ENCODE assay signal across 1 cellular context in the genomic region with DNA sequence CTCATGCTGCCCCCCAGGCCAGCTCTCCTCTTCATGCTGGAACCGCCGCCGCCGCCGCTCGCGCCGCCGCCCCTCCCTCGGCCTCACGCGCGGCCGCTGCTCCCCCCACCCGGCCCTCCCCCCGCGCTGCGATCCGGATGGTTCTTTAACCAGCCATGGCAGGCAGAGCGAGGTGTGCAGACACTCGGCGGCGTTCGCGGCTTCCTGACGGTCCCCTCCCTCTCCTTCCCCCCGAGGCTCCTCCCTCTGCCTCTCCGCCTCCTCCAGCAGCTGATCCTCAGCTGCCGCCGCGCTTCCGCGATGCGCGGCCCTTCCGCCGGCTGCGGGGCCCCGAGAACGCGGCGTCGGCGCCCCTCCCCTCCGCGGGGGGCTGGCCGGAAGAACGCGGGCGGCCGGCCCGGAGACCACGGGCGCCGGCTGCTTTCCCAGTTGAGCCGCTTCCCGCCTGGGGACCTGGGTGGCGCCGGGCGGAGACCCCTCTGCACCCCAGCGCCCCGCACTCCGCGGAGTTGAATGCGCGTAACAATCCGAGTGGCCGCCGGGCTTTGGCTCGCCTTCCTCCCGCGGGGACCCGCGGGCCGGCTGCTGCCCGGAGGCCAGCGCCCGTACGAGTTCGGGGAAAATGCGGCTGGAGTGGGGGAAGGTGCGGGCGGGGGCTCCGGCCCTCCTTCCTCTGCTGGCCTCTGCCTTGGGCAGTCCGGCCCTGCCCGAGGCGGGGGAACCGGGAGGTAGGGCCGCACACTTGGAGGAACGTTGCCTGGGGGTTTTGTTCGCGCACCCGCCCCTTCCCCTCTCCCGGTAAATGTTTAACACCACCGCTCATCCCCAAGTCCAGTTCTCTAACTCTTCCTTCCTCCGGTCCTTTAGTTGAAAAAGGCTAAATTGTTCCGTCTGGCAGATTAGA.
TF ChIP-seq lines count a peak whose summit lies in the region.

A gene with protein sequence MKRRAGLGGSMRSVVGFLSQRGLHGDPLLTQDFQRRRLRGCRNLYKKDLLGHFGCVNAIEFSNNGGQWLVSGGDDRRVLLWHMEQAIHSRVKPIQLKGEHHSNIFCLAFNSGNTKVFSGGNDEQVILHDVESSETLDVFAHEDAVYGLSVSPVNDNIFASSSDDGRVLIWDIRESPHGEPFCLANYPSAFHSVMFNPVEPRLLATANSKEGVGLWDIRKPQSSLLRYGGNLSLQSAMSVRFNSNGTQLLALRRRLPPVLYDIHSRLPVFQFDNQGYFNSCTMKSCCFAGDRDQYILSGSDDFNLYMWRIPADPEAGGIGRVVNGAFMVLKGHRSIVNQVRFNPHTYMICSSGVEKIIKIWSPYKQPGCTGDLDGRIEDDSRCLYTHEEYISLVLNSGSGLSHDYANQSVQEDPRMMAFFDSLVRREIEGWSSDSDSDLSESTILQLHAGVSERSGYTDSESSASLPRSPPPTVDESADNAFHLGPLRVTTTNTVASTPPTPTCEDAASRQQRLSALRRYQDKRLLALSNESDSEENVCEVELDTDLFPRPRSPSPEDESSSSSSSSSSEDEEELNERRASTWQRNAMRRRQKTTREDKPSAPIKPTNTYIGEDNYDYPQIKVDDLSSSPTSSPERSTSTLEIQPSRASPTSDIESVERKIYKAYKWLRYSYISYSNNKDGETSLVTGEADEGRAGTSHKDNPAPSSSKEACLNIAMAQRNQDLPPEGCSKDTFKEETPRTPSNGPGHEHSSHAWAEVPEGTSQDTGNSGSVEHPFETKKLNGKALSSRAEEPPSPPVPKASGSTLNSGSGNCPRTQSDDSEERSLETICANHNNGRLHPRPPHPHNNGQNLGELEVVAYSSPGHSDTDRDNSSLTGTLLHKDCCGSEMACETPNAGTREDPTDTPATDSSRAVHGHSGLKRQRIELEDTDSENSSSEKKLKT (minus strand): TSS at position 176 of the 904 bp plus-strand sequence. CDS start 141 bp downstream, at position 35.

TF ChIP-seq in HEK293, 187 proteins besides CTCF, POLR2A, EP300 and RAD21 (continued from another document and continues in another):
- TF ChIP-seq ZBTB11 (tag by site-specific recombination; conservative IDR thresholded peaks at IDR 0.05; ENCODE audit: low read depth) = peak; percentile 78
- no peak for TF ChIP-seq ZNF280D (tag by site-specific recombination; IDR thresholded peaks at IDR 0.05)
- TF ChIP-seq ZNF248 (tag by site-specific recombination; IDR thresholded peaks at IDR 0.05) = no peak
- no peak for TF ChIP-seq ZNF768 (tag by site-specific recombination; IDR thresholded peaks at IDR 0.05)
- TF ChIP-seq ZNF792 (tag by site-specific recombination; IDR thresholded peaks at IDR 0.05) = no peak
- TF ChIP-seq, protein P1, sequence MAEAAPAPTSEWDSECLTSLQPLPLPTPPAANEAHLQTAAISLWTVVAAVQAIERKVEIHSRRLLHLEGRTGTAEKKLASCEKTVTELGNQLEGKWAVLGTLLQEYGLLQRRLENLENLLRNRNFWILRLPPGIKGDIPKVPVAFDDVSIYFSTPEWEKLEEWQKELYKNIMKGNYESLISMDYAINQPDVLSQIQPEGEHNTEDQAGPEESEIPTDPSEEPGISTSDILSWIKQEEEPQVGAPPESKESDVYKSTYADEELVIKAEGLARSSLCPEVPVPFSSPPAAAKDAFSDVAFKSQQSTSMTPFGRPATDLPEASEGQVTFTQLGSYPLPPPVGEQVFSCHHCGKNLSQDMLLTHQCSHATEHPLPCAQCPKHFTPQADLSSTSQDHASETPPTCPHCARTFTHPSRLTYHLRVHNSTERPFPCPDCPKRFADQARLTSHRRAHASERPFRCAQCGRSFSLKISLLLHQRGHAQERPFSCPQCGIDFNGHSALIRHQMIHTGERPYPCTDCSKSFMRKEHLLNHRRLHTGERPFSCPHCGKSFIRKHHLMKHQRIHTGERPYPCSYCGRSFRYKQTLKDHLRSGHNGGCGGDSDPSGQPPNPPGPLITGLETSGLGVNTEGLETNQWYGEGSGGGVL (tag by site-specific recombination; IDR thresholded peaks at IDR 0.05) = peak; percentile 72
- TF ChIP-seq ZBTB21 (tag by site-specific recombination; IDR thresholded peaks at IDR 0.05) = no peak
- no peak for TF ChIP-seq ZNF785 (tag by site-specific recombination; IDR thresholded peaks at IDR 0.05)
- TF ChIP-seq OVOL3 (tag by site-specific recombination; IDR thresholded peaks at IDR 0.05) = no peak
- 0 out of 2 replicates have a peak, but pooled peaks have one; percentile 29 for TF ChIP-seq ZNF596 (tag by site-specific recombination; IDR thresholded peaks at IDR 0.05)
- no peak for TF ChIP-seq ZNF311 (tag by site-specific recombination; IDR thresholded peaks at IDR 0.05; ENCODE audit: borderline replicate concordance)
- TF ChIP-seq ZNF292 (tag by site-specific recombination; IDR thresholded peaks at IDR 0.05; ENCODE audit: borderline replicate concordance, low read depth) = no peak
- TF ChIP-seq, protein P2, sequence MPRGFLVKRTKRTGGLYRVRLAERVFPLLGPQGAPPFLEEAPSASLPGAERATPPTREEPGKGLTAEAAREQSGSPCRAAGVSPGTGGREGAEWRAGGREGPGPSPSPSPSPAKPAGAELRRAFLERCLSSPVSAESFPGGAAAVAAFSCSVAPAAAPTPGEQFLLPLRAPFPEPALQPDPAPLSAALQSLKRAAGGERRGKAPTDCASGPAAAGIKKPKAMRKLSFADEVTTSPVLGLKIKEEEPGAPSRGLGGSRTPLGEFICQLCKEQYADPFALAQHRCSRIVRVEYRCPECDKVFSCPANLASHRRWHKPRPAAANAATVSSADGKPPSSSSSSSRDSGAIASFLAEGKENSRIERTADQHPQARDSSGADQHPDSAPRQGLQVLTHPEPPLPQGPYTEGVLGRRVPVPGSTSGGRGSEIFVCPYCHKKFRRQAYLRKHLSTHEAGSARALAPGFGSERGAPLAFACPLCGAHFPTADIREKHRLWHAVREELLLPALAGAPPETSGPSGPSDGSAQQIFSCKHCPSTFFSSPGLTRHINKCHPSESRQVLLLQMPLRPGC (tag by site-specific recombination; IDR thresholded peaks at IDR 0.05) = no peak
- TF ChIP-seq BCL11A (tag by site-specific recombination; IDR thresholded peaks at IDR 0.05; ENCODE audit: low read depth) = no peak
- TF ChIP-seq MEIS1 (CRISPR knock-in tag; IDR thresholded peaks at IDR 0.05; ENCODE audit: borderline replicate concordance) = no peak
- TF ChIP-seq ZNF585B (tag by site-specific recombination; IDR thresholded peaks at IDR 0.05) = no peak
- TF ChIP-seq ZNF211 (tag by site-specific recombination; IDR thresholded peaks at IDR 0.05; ENCODE audit: low read depth) = no peak
- peak; percentile 11; the same call in 1 of the 2 replicates for TF ChIP-seq KLF17 (tag by site-specific recombination; IDR thresholded peaks at IDR 0.05)
- no peak for TF ChIP-seq ZNF138 (tag by site-specific recombination; IDR thresholded peaks at IDR 0.05; ENCODE audit: borderline replicate concordance)
- TF ChIP-seq ZNF132 (tag by site-specific recombination; IDR thresholded peaks at IDR 0.05; ENCODE audit: borderline replicate concordance) = no peak
- TF ChIP-seq, protein P3, sequence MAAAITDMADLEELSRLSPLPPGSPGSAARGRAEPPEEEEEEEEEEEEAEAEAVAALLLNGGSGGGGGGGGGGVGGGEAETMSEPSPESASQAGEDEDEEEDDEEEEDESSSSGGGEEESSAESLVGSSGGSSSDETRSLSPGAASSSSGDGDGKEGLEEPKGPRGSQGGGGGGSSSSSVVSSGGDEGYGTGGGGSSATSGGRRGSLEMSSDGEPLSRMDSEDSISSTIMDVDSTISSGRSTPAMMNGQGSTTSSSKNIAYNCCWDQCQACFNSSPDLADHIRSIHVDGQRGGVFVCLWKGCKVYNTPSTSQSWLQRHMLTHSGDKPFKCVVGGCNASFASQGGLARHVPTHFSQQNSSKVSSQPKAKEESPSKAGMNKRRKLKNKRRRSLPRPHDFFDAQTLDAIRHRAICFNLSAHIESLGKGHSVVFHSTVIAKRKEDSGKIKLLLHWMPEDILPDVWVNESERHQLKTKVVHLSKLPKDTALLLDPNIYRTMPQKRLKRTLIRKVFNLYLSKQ (tag by site-specific recombination; IDR thresholded peaks at IDR 0.05; ENCODE audit: borderline replicate concordance) = no peak
- no peak for TF ChIP-seq ZSCAN16 (tag by site-specific recombination; IDR thresholded peaks at IDR 0.05)
- no peak for TF ChIP-seq ZNF366 (tag by site-specific recombination; conservative IDR thresholded peaks at IDR 0.05)
- TF ChIP-seq ZNF677 (tag by site-specific recombination; IDR thresholded peaks at IDR 0.05) = no peak
- no peak for TF ChIP-seq ZBTB44 (tag by site-specific recombination; IDR thresholded peaks at IDR 0.05)
- TF ChIP-seq, protein P4, sequence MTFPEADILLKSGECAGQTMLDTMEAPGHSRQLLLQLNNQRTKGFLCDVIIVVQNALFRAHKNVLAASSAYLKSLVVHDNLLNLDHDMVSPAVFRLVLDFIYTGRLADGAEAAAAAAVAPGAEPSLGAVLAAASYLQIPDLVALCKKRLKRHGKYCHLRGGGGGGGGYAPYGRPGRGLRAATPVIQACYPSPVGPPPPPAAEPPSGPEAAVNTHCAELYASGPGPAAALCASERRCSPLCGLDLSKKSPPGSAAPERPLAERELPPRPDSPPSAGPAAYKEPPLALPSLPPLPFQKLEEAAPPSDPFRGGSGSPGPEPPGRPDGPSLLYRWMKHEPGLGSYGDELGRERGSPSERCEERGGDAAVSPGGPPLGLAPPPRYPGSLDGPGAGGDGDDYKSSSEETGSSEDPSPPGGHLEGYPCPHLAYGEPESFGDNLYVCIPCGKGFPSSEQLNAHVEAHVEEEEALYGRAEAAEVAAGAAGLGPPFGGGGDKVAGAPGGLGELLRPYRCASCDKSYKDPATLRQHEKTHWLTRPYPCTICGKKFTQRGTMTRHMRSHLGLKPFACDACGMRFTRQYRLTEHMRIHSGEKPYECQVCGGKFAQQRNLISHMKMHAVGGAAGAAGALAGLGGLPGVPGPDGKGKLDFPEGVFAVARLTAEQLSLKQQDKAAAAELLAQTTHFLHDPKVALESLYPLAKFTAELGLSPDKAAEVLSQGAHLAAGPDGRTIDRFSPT (tag by site-specific recombination; IDR thresholded peaks at IDR 0.05) = no peak
- no peak for TF ChIP-seq EGR2 (tag by site-specific recombination; IDR thresholded peaks at IDR 0.05; ENCODE audit: low read depth)
- no peak for TF ChIP-seq ZFP3 (tag by site-specific recombination; IDR thresholded peaks at IDR 0.05; ENCODE audit: low read depth)
- TF ChIP-seq ZNF221 (tag by site-specific recombination; IDR thresholded peaks at IDR 0.05; ENCODE audit: borderline replicate concordance) = no peak
